ENCODE assay signal across 14 cellular contexts in genomic region chr18:11366410-11366809, GRCh38.
A peak's percentile ranks its signal among the peaks of the same experiment; 100 is the strongest.
DNase-seq lines count a peak whose midpoint lies in the region; ATAC-seq and TF ChIP-seq lines count a peak whose summit lies in the region.
"Had no signal": no experiment of that assay in that cellular context is flagged by ENCODE, and none has a peak within 500 bp of the region (broad histone marks: within the 10 kb centered on the region; RNA-seq: fewer than 3 reads in every experiment).

No MANE protein-coding gene starts in this region.

- TF ChIP-seq CTCF in GM12865 (IDR thresholded peaks at IDR 0.05; ENCODE audit: insufficient read depth, low read depth, low read length, missing control alignments) (no peak), fibroblast of pulmonary artery (IDR thresholded peaks at IDR 0.05; ENCODE audit: low read length, missing control alignments) (no peak), gastrocnemius medialis (IDR thresholded peaks at IDR 0.05 in 4 of 5, conservative IDR thresholded peaks at IDR 0.05 in 1 of 5) (no peak)

- H3K36me3 Mint-ChIP-seq in activated T-helper 2 cell treated with anti-CD3 and anti-CD28 coated beads, Interferon-gamma antibody, Interleukin-2, Interleukin-4, amounts not matched to agents 10 μg/mL and 5 μg/mL and 100 μg/mL, durations not matched to agents 14 hours and 24 hours and 36 hours (ENCODE audit: low read depth): no peaks in the 10 kb centered on the region

- ATAC-seq in gastrocnemius medialis (peak; percentile 99 to 100), GM21825 (IDR thresholded peaks at IDR 0.05; ENCODE audit: unreplicated experiment) (no peak)

- peaks cover 11 to 25% of the 10 kb centered on the region in 2 donors for H3K4me1 ChIP-seq in gastrocnemius medialis

- no peaks in the 10 kb centered on the region for H3K9me3 ChIP-seq in gastrocnemius medialis

- intact Hi-C loops in gastrocnemius medialis (cut with DNase I; ENCODE audit: low total_unique reads): loop anchor here (1.0 to 5.0 kb wide), 3 partner anchors 40 to 616 kb away; partner anchors contain the start of gene IMPA2
- intact Hi-C loops in activated T-helper 2 cell treated with anti-CD3 and anti-CD28 coated beads, Interferon-gamma antibody, Interleukin-2, Interleukin-4, amounts not matched to agents 10 μg/mL and 5 μg/mL and 100 μg/mL, durations not matched to agents 14 hours and 24 hours and 36 hours (cut with micrococcal nuclease): no loop called here

- TF ChIP-seq POLR2A in gastrocnemius medialis (IDR thresholded peaks at IDR 0.05): peak in 1 of 2 donors; percentile 45

- in situ Hi-C loops in gastrocnemius medialis (cut with MboI; ENCODE audit: low sequenced_read_pairs in 4 of 4): no loop called here

- H3K4me3 Mint-ChIP-seq in activated T-helper 2 cell treated with anti-CD3 and anti-CD28 coated beads, Interferon-gamma antibody, Interleukin-2, Interleukin-4, amounts not matched to agents 10 μg/mL and 5 μg/mL and 100 μg/mL, durations not matched to agents 14 hours and 24 hours and 36 hours (ENCODE audit: low read depth): no peak overlapping the region

- H3K4me1 Mint-ChIP-seq in activated T-helper 2 cell treated with anti-CD3 and anti-CD28 coated beads, Interferon-gamma antibody, Interleukin-2, Interleukin-4, amounts not matched to agents 10 μg/mL and 5 μg/mL and 100 μg/mL, durations not matched to agents 14 hours and 24 hours and 36 hours (ENCODE audit: low read depth): no peaks in the 10 kb centered on the region

- peak overlapping the region; percentile 91 to 95 (median 92) for H3K27ac ChIP-seq in gastrocnemius medialis

- no peaks in the 10 kb centered on the region for H3K27me3 Mint-ChIP-seq in activated T-helper 2 cell treated with anti-CD3 and anti-CD28 coated beads, Interferon-gamma antibody, Interleukin-2, Interleukin-4, amounts not matched to agents 10 μg/mL and 5 μg/mL and 100 μg/mL, durations not matched to agents 14 hours and 24 hours and 36 hours (ENCODE audit: low read depth)

- DNase-seq in GM12865 (ENCODE audit: low read depth) (peak; percentile 9), NCI-H69 (lab: John Stamatoyannopoulos, UW) (peak; percentile 11), fibroblast of pulmonary artery (ENCODE audit: low read depth) (peak; percentile 3), gastrocnemius medialis (peak; percentile 76 to 84), kidney glomerular epithelial cell (lab: John Stamatoyannopoulos, UW) (no peak)
- DNase-seq in activated CD4-positive, alpha-beta T cell treated with anti-CD3 and anti-CD28 coated beads for 4 hours: no peak
- no peak for DNase-seq in activated T-helper 2 cell treated with anti-CD3 and anti-CD28 coated beads, Interferon-gamma antibody, Interleukin-2, Interleukin-4, amounts not matched to agents 10 μg/mL and 5 μg/mL and 100 μg/mL, durations not matched to agents 14 hours and 24 hours and 36 hours (ENCODE audit: low spot score)
- DNase-seq: activated CD8-positive, alpha-beta memory T cell treated with anti-CD3 and anti-CD28 coated beads for 24 hours; amniotic stem cell; DMS153; KBM-7; stimulated activated CD4-positive, alpha-beta T cell treated with anti-CD3 and anti-CD28 coated beads, Interleukin-4, amount 100 ng/mL, for 1 hour; T-helper 1 cell had no signal

- H3K27me3 ChIP-seq in gastrocnemius medialis: no peaks in the 10 kb centered on the region

- no peaks in the 10 kb centered on the region for H3K36me3 ChIP-seq in gastrocnemius medialis

- no peak overlapping the region for H3K27ac Mint-ChIP-seq in activated T-helper 2 cell treated with anti-CD3 and anti-CD28 coated beads, Interferon-gamma antibody, Interleukin-2, Interleukin-4, amounts not matched to agents 10 μg/mL and 5 μg/mL and 100 μg/mL, durations not matched to agents 14 hours and 24 hours and 36 hours

- H3K9me3 Mint-ChIP-seq in activated T-helper 2 cell treated with anti-CD3 and anti-CD28 coated beads, Interferon-gamma antibody, Interleukin-2, Interleukin-4, amounts not matched to agents 10 μg/mL and 5 μg/mL and 100 μg/mL, durations not matched to agents 14 hours and 24 hours and 36 hours: no peaks in the 10 kb centered on the region

- H3K4me3 ChIP-seq in GM12865 (ENCODE audit: low read depth, low read length) (no peak overlapping the region), fibroblast of pulmonary artery (replicated peaks; ENCODE audit: low read depth, low read length) (no peak overlapping the region), gastrocnemius medialis (peak overlapping the region in 1 of 4 donors; percentile 27)

Comparison
In these comparisons a context has a peak if more than half of its experiments do, and no peak if none do; other contexts are left out.
1. DNase-seq: peak in GM12865 (single experiment), NCI-H69 (single experiment), fibroblast of pulmonary artery (single experiment) and gastrocnemius medialis (2 of 2); none in kidney glomerular epithelial cell (single experiment), activated CD4-positive, alpha-beta T cell treated with anti-CD3 and anti-CD28 coated beads for 4 hours (0 of 2) and activated T-helper 2 cell treated with anti-CD3 and anti-CD28 coated beads, Interferon-gamma antibody, Interleukin-2, Interleukin-4, amounts not matched to agents 10 μg/mL and 5 μg/mL and 100 μg/mL, durations not matched to agents 14 hours and 24 hours and 36 hours (single experiment).